Comparison of ENCODE assay signal across 8 cellular contexts in the genomic region with DNA sequence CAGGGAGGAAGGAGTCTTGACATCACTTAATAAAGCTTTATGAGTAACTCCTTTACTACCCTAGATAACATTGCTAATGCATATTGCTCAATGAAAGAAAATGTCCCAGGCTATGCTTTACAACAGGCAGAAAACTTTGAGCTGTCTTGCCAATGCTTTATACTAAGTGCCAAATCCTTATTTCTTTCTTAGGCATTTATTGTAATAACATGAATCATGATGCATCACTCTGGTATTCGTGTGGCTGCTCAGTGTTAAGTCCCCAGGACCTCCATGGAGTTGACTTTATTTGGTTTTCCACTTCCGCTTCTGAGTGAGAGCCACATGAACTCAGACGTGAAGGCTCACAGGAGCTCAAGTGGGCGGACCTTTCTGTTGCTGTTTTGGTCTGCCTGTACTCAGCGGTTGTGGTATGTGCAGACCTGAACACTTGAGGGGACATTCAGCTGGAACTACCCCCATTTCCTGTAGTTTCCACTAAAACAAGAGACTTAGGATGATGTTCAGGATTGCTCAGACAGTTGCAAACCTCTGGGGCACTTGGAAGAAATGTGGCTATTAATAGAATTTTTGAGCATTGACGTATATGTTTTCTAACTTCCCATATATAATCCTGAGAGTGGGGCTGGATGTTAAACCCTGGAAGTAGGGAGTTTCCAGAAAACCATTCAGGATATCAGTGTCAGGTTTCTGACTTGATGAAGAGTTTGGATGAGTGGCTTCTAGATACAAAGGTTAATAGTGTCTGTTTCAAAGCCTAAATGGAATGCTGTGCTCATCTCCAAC.
A peak's percentile ranks its signal among the peaks of the same experiment; 100 is the strongest.
DNase-seq lines count a peak whose midpoint lies in the region; ATAC-seq and TF ChIP-seq lines count a peak whose summit lies in the region.

No MANE protein-coding gene starts in this region.

- peaks cover 13% of the 10 kb centered on the region for H3K9me3 ChIP-seq in SJCRH30 (replicated peaks)
- H3K9me3 ChIP-seq in HAP-1 = no peaks in the 10 kb centered on the region; the same call in 1 of the 2 replicates

- H3K27ac ChIP-seq in SJCRH30 = peak overlapping the region; percentile 41
- H3K27ac ChIP-seq in foreskin keratinocyte = peak overlapping the region; percentile 57

- peak; percentile 85 for ATAC-seq in foreskin keratinocyte
- ATAC-seq in sciatic nerve = peak; percentile 81
- no peak for ATAC-seq in HG03565 (IDR thresholded peaks at IDR 0.05; ENCODE audit: unreplicated experiment)
- no peak for ATAC-seq in HG02870 (IDR thresholded peaks at IDR 0.05; ENCODE audit: unreplicated experiment)

- peak; percentile 54 for DNase-seq in GM12865 (ENCODE audit: low read depth)
- DNase-seq in SJCRH30 = peak; percentile 88 to 91
- DNase-seq in foreskin keratinocyte = peak; percentile 100
- DNase-seq in sciatic nerve (ENCODE audit: low spot score) = no peak
- DNase-seq in HAP-1 (ENCODE audit: low spot score in 2 of 2) = no peak
- no peak for DNase-seq in activated CD4-positive, alpha-beta T cell treated with anti-CD3 and anti-CD28 coated beads, Interleukin-2, amount 50 U/mL, for 4 hours

- H3K36me3 ChIP-seq in SJCRH30 (no peaks in the 10 kb centered on the region), HAP-1 (replicated peaks) (no peaks in the 10 kb centered on the region)

- TF ChIP-seq CTCF in GM12865 (IDR thresholded peaks at IDR 0.05; ENCODE audit: insufficient read depth, low read depth, low read length, missing control alignments) (no peak), foreskin keratinocyte (conservative IDR thresholded peaks at IDR 0.05) (no peak)

- intact Hi-C loops in sciatic nerve (cut with DNase I) = no loop called here

- in situ Hi-C loops in HAP-1 (cut with MboI; ENCODE audit: low sequenced_read_pairs) = no loop called here

- H3K27me3 ChIP-seq in SJCRH30 (no peaks in the 10 kb centered on the region), foreskin keratinocyte (no peaks in the 10 kb centered on the region), HAP-1 (ENCODE audit: low read depth) (no peaks in the 10 kb centered on the region; the same call in 1 of the 2 replicates)

- H3K4me1 ChIP-seq in SJCRH30 (peaks cover 56% of the 10 kb centered on the region), foreskin keratinocyte (peaks cover 29% of the 10 kb centered on the region), HAP-1 (no peaks in the 10 kb centered on the region)

- no peak overlapping the region for H3K4me3 ChIP-seq in GM12865 (ENCODE audit: low read depth, low read length)
- no peak overlapping the region for H3K4me3 ChIP-seq in SJCRH30
- H3K4me3 ChIP-seq in HAP-1 = no peak overlapping the region

Comparison
In these comparisons a context has a peak if more than half of its experiments do, and no peak if none do; other contexts are left out.
1. DNase-seq: peak in GM12865 (single experiment), SJCRH30 (2 of 2) and foreskin keratinocyte (2 of 2); none in sciatic nerve (single experiment), HAP-1 (0 of 2) and activated CD4-positive, alpha-beta T cell treated with anti-CD3 and anti-CD28 coated beads, Interleukin-2, amount 50 U/mL, for 4 hours (0 of 2).
2. ATAC-seq: peak in foreskin keratinocyte (single experiment) and sciatic nerve (single experiment); none in HG03565 (single experiment) and HG02870 (single experiment).